8 cellular contexts compared by ENCODE assay signal in genomic region chr16:72848759-72849664, GRCh38.
A peak's percentile ranks its signal among the peaks of the same experiment; 100 is the strongest.
DNase-seq lines count a peak whose midpoint lies in the region; TF ChIP-seq lines count a peak whose summit lies in the region.

No MANE protein-coding gene starts in this region.

- H3K27me3 ChIP-seq in PC-9 (ENCODE audit: insufficient read depth, low read depth) (no peaks in the 10 kb centered on the region), fibroblast of lung (ENCODE audit: control insufficient read depth, insufficient read depth, low read length) (no peaks in the 10 kb centered on the region)

- intact Hi-C loops in PC-9 (cut with micrococcal nuclease; ENCODE audit: unreplicated experiment): loop anchor here (1.0 to 2.0 kb wide), 3 partner anchors 28 to 206 kb away; no protein-coding TSS in a partner anchor
- intact Hi-C loops in activated CD4-positive, alpha-beta memory T cell treated with anti-CD3 and anti-CD28 coated beads for 36 hours (cut with micrococcal nuclease): loop anchor here (5.0 kb wide), 1 partner anchor 347 kb away; no protein-coding TSS in a partner anchor

- H3F3A ChIP-seq in PC-9 (ENCODE audit: insufficient read depth, low read depth): no peaks in the 10 kb centered on the region; the same call in 1 of the 2 replicates

- H3K4me3 ChIP-seq in PC-9 (no peak overlapping the region; the same call in 1 of the 2 replicates), fibroblast of lung (replicated peaks in 1 of 4; ENCODE audit: control extremely low read depth in 1 of 4, insufficient read depth in 1 of 4, low read depth in 3 of 4, low read length in 4 of 4) (no peak overlapping the region)

- H3K4me3 Mint-ChIP-seq in HFFc6: peak overlapping the region; percentile 75
- no peak overlapping the region for H3K4me3 Mint-ChIP-seq in activated CD4-positive, alpha-beta memory T cell treated with anti-CD3 and anti-CD28 coated beads for 36 hours

- peak overlapping the region; percentile 70 for H3K27ac ChIP-seq in PC-9
- peak overlapping the region; percentile 60 for H3K27ac ChIP-seq in fibroblast of lung (ENCODE audit: insufficient read depth, low read length)

- H3K79me2 ChIP-seq in PC-9 (ENCODE audit: low read depth) (peaks cover 23% of the 10 kb centered on the region; the same call in 1 of the 2 replicates), fibroblast of lung (ENCODE audit: control insufficient read depth, insufficient read depth, low read length) (peaks cover 4% of the 10 kb centered on the region)

- CTCF ChIA-PET in PC-9 (lab: Charles Lee): interaction anchor here (0.7 to 1.7 kb wide), 2 partner anchors 17 to 420 kb away, joined by 5 to 6 read pairs; no protein-coding TSS in a partner anchor
- CTCF ChIA-PET in activated CD4-positive, alpha-beta memory T cell treated with anti-CD3 and anti-CD28 coated beads for 36 hours (lab: Charles Lee): interaction anchor here (1.5 kb wide), 1 partner anchor 16 kb away, joined by 5 read pairs; no protein-coding TSS in a partner anchor

- no peaks in the 10 kb centered on the region; the same call in 1 of the 2 replicates for H3K9me2 ChIP-seq in PC-9 (ENCODE audit: insufficient read depth)

- TSS peak; percentile 99 for BruUV-seq in PC-9 (replicated peaks; lab: Mats Ljungman, UMichigan)

- H2AFZ ChIP-seq in PC-9 (no peak overlapping the region), fibroblast of lung (ENCODE audit: low read length) (no peak overlapping the region)

- TF ChIP-seq CTCF in HFFc6 (IDR thresholded peaks at IDR 0.05): no peak; the same call in 1 of the 2 replicates
- TF ChIP-seq CTCF in PC-9 (conservative IDR thresholded peaks at IDR 0.05): no peak
- no peak for TF ChIP-seq CTCF in fibroblast of lung (conservative IDR thresholded peaks at IDR 0.05 in 1 of 2, IDR thresholded peaks at IDR 0.05 in 1 of 2; ENCODE audit: low read depth in 1 of 2, low read length in 2 of 2)

- peak; percentile 90 for DNase-seq in HFFc6
- DNase-seq in PC-9: peak; percentile 73 to 92
- peak; percentile 87 to 91 for DNase-seq in fibroblast of lung (ENCODE audit: low read depth in 2 of 2)
- DNase-seq in nucleus accumbens (lab: John Stamatoyannopoulos, UW): peak in 52 of 56 donors; percentile 12 to 87 (median 56)
- DNase-seq in germinal center (ENCODE audit: low spot score): no peak
- no peak for DNase-seq in activated CD4-positive, alpha-beta memory T cell treated with anti-CD3 and anti-CD28 coated beads for 36 hours
- DNase-seq in stimulated activated CD4-positive, alpha-beta T cell treated with anti-CD3 and anti-CD28 coated beads, Interleukin-15, amount 100 ng/mL, for 24 hours: no peak
- no peak for DNase-seq in NCI-H146 (lab: John Stamatoyannopoulos, UW)

- POLR2A ChIA-PET in PC-9 (lab: Charles Lee; ENCODE audit: unreplicated experiment): interaction anchor here (0.6 kb wide), 1 partner anchor 16 kb away, joined by 4 read pairs; no protein-coding TSS in a partner anchor
- POLR2A ChIA-PET in activated CD4-positive, alpha-beta memory T cell treated with anti-CD3 and anti-CD28 coated beads for 36 hours (lab: Charles Lee): no interaction called here

- peaks cover 24% of the 10 kb centered on the region for H3K36me3 Mint-ChIP-seq in HFFc6 (ENCODE audit: low read depth)
- no peaks in the 10 kb centered on the region for H3K36me3 Mint-ChIP-seq in activated CD4-positive, alpha-beta memory T cell treated with anti-CD3 and anti-CD28 coated beads for 36 hours

- no peaks in the 10 kb centered on the region for H3K9me3 ChIP-seq in PC-9 (ENCODE audit: insufficient read depth, low read depth)
- H3K9me3 ChIP-seq in fibroblast of lung (ENCODE audit: control insufficient read depth, insufficient read depth, low read depth, low read length): no peaks in the 10 kb centered on the region

- H4K20me1 ChIP-seq in PC-9 (ENCODE audit: insufficient read depth) (no peaks in the 10 kb centered on the region), fibroblast of lung (ENCODE audit: control insufficient read depth, extremely low read depth, insufficient read depth, low read length) (no peaks in the 10 kb centered on the region)

- H3K36me3 ChIP-seq in PC-9 (ENCODE audit: low read depth): no peaks in the 10 kb centered on the region; the same call in 1 of the 2 replicates
- H3K36me3 ChIP-seq in fibroblast of lung (ENCODE audit: control insufficient read depth, insufficient read depth, low read length): no peaks in the 10 kb centered on the region

- H3K9ac ChIP-seq in fibroblast of lung (ENCODE audit: insufficient read depth, low read length): peak overlapping the region; percentile 54

- peaks cover 19% of the 10 kb centered on the region for H3K4me1 ChIP-seq in PC-9 (replicated peaks; ENCODE audit: insufficient read depth)
- peaks cover 23% of the 10 kb centered on the region for H3K4me1 ChIP-seq in fibroblast of lung (ENCODE audit: control insufficient read depth, extremely low read depth, insufficient read depth, low read length)

- peaks cover 48% of the 10 kb centered on the region for H3K4me1 Mint-ChIP-seq in HFFc6 (ENCODE audit: low read depth)
- H3K4me1 Mint-ChIP-seq in activated CD4-positive, alpha-beta memory T cell treated with anti-CD3 and anti-CD28 coated beads for 36 hours (ENCODE audit: low read depth): no peaks in the 10 kb centered on the region

- peaks cover 8% of the 10 kb centered on the region for H3K27me3 Mint-ChIP-seq in HFFc6 (ENCODE audit: insufficient read depth)
- H3K27me3 Mint-ChIP-seq in activated CD4-positive, alpha-beta memory T cell treated with anti-CD3 and anti-CD28 coated beads for 36 hours: peaks cover 4% of the 10 kb centered on the region

- no peaks in the 10 kb centered on the region for H3K9me3 Mint-ChIP-seq in HFFc6
- no peaks in the 10 kb centered on the region for H3K9me3 Mint-ChIP-seq in activated CD4-positive, alpha-beta memory T cell treated with anti-CD3 and anti-CD28 coated beads for 36 hours

- H3K4me2 ChIP-seq in PC-9 (peak overlapping the region; percentile 74), fibroblast of lung (ENCODE audit: extremely low read depth, insufficient read depth, low read length) (peak overlapping the region; percentile 51)

- H3K27ac Mint-ChIP-seq in HFFc6: peak overlapping the region; percentile 96
- no peak overlapping the region for H3K27ac Mint-ChIP-seq in activated CD4-positive, alpha-beta memory T cell treated with anti-CD3 and anti-CD28 coated beads for 36 hours

Comparison
In these comparisons a context has a peak if more than half of its experiments do, and no peak if none do; other contexts are left out.
1. DNase-seq: peak in HFFc6 (single experiment), PC-9 (2 of 2), fibroblast of lung (2 of 2) and nucleus accumbens (52 of 56); none in germinal center (single experiment), activated CD4-positive, alpha-beta memory T cell treated with anti-CD3 and anti-CD28 coated beads for 36 hours (single experiment), stimulated activated CD4-positive, alpha-beta T cell treated with anti-CD3 and anti-CD28 coated beads, Interleukin-15, amount 100 ng/mL, for 24 hours (single experiment) and NCI-H146 (single experiment).